In genomic region chr17:57422574-57423164, GRCh38 we compare ENCODE assay signal across 1 cellular context.
TF ChIP-seq lines count a peak whose summit lies in the region.

No MANE protein-coding gene starts in this region.

TF ChIP-seq in SK-N-SH treated with all-trans-retinoic acid at 6 μM for 48 hours, 23 proteins besides CTCF, POLR2A, EP300 and RAD21 (continued from another document):
- 0 out of 2 replicates have a peak, but pooled peaks have one; percentile 21 for TF ChIP-seq ISL1 (CRISPR knock-in tag; IDR thresholded peaks at IDR 0.05)
- peak; percentile 53; the same call in 1 of the 2 replicates for TF ChIP-seq ZNF70 (CRISPR knock-in tag; IDR thresholded peaks at IDR 0.05)
- no peak for TF ChIP-seq TCF4 (CRISPR knock-in tag; IDR thresholded peaks at IDR 0.05; ENCODE audit: borderline replicate concordance)
- TF ChIP-seq SNAI2 (CRISPR knock-in tag; IDR thresholded peaks at IDR 0.05) = no peak
- TF ChIP-seq TOX (CRISPR knock-in tag; IDR thresholded peaks at IDR 0.05; ENCODE audit: borderline replicate concordance) = no peak
- no peak for TF ChIP-seq TSHZ2 (CRISPR knock-in tag; IDR thresholded peaks at IDR 0.05)
- no peak for TF ChIP-seq CSRNP3 (CRISPR knock-in tag; IDR thresholded peaks at IDR 0.05)
- TF ChIP-seq ESRRG (CRISPR knock-in tag; IDR thresholded peaks at IDR 0.05) = no peak
TF ChIP-seq in SK-N-SH treated with all-trans-retinoic acid at 6 μM for 48 hours: peak in this region for 3.
